1 cellular context compared by ENCODE assay signal in genomic region chr19:603779-604178, GRCh38.
A peak's percentile ranks its signal among the peaks of the same experiment; 100 is the strongest.
TF ChIP-seq lines count a peak whose summit lies in the region.

No MANE protein-coding gene starts in this region.

TF ChIP-seq in HEK293, 187 proteins besides CTCF, POLR2A, EP300 and RAD21:
- 0 out of 2 replicates have a peak, but pooled peaks have one; percentile 26 for TF ChIP-seq KLF8 (tag by site-specific recombination; IDR thresholded peaks at IDR 0.05)
